8 cellular contexts compared by ENCODE assay signal in the genomic region with DNA sequence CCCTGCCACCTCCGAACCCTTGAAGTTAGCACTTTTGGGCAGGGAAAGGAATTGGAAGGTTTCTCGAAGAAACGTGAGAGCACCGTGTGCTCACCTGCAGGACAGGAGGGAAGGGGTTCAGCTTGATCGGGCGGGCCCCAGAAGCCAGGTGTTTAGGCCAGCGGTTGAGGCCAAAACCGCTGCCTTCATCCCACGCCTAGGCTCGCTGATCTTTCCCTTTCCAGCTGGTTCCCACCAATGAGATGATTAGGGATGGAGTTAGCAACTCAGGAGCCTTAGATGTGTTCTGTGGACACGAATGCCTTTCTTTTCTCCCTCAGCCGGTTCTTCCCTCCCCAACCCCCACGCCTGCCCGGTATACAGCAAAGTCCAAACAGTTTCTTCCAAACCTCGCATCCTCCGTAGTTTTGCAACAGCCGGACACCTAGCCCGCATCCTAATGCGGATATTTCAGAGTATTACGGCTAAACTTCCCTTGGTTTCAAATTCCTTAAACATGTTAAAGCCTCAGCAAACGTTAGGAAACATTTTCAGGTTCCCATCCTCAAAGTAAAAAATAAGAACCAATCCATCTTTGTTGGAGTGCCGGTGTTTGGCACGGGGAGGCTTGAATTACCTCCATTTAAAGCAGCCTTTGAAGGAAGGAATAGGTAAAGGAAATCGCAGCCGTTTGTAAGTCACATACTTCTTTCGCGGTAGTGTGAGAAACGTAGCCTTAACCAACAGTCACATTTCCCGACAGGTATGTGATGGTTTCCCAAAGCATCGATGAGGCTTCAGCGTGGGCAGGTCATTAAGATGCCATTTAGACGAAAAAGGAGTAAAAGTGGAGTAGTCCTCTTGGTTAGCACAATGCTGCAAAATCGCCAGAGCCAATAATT. TPM values are rescaled to one million over a fixed set of nuclear protein-coding genes. Genes with fewer than 3 reads are reported as not detected.
DNase-seq lines count a peak whose midpoint lies in the region; ATAC-seq and TF ChIP-seq lines count a peak whose summit lies in the region.

No MANE protein-coding gene starts in this region.

- peak overlapping the region; percentile 100 for H3K4me2 ChIP-seq in OCI-LY3 (ENCODE audit: low read length)

- H3K9me3 ChIP-seq in CD8-positive, alpha-beta memory T cell (ENCODE audit: low read length): no peaks in the 10 kb centered on the region
- H3K9me3 ChIP-seq in OCI-LY3 (ENCODE audit: insufficient read depth, low read length): no peaks in the 10 kb centered on the region

- no peaks in the 10 kb centered on the region for H4K20me1 ChIP-seq in OCI-LY3 (ENCODE audit: insufficient read depth, low read length)

- H3K4me3 ChIP-seq in CD8-positive, alpha-beta memory T cell (ENCODE audit: low read length): peak overlapping the region; percentile 74
- peak overlapping the region; percentile 80 for H3K4me3 ChIP-seq in H7 (ENCODE audit: insufficient read depth, low read depth, low read length)
- H3K4me3 ChIP-seq in OCI-LY3 (ENCODE audit: low read length): peak overlapping the region; percentile 98

- peaks cover 0 to 3% (median 0%) of the 10 kb centered on the region in 5 donors for H3K9me3 Mint-ChIP-seq in CD8-positive, alpha-beta memory T cell
- H3K9me3 Mint-ChIP-seq in MCF 10A (ENCODE audit: unreplicated experiment): no peaks in the 10 kb centered on the region

- peaks cover 0 to 3% of the 10 kb centered on the region in 2 donors for H3K27me3 Mint-ChIP-seq in CD8-positive, alpha-beta memory T cell
- no peaks in the 10 kb centered on the region for H3K27me3 Mint-ChIP-seq in MCF 10A (ENCODE audit: insufficient read depth, unreplicated experiment)

- peak overlapping the region; percentile 78 for H3K9ac ChIP-seq in OCI-LY3 (ENCODE audit: low read length)

- CTCF ChIA-PET in CD8-positive, alpha-beta memory T cell (lab: Charles Lee): interaction anchor here (0.8 to 21.0 kb wide), 15 partner anchors 12 to 210 kb away, joined by 3 to 403 read pairs (median 5); no protein-coding TSS in a partner anchor
- CTCF ChIA-PET in MCF 10A (lab: Yijun Ruan, JAX): interaction anchor here (0.6 to 7.5 kb wide), 9 partner anchors 10 to 283 kb away, joined by 3 to 93 read pairs (median 4); no protein-coding TSS in a partner anchor

- peaks cover 0 to 23% (median 5%) of the 10 kb centered on the region in 3 donors for H3K36me3 Mint-ChIP-seq in CD8-positive, alpha-beta memory T cell
- H3K36me3 Mint-ChIP-seq in MCF 10A (ENCODE audit: insufficient read depth, unreplicated experiment): no peaks in the 10 kb centered on the region

- TSS peak; percentile 32 for BruUV-seq in MCF 10A (replicated peaks; lab: Mats Ljungman, UMichigan)

- H3K4me1 ChIP-seq in CD8-positive, alpha-beta memory T cell (ENCODE audit: insufficient read depth, low read length): peaks cover 74% of the 10 kb centered on the region
- peaks cover 10% of the 10 kb centered on the region for H3K4me1 ChIP-seq in OCI-LY3 (ENCODE audit: low read length)

- H3K27ac Mint-ChIP-seq in CD8-positive, alpha-beta memory T cell: peak overlapping the region; percentile 79 to 96 (median 92)
- peak overlapping the region; percentile 57 for H3K27ac Mint-ChIP-seq in MCF 10A (ENCODE audit: low read depth, unreplicated experiment)

- H3K4me1 Mint-ChIP-seq in CD8-positive, alpha-beta memory T cell: peaks cover 70 to 84% (median 82%) of the 10 kb centered on the region in 3 donors
- H3K4me1 Mint-ChIP-seq in MCF 10A (ENCODE audit: insufficient read depth, unreplicated experiment): peaks cover 24% of the 10 kb centered on the region

- DNase-seq in CD8-positive, alpha-beta memory T cell: peak in 2 of 5 donors; percentile 6 to 33
- DNase-seq in H7: peak; percentile 49
- peak; percentile 49 for DNase-seq in MCF 10A (ENCODE audit: unreplicated experiment)
- peak; percentile 54 for DNase-seq in stimulated activated CD8-positive, alpha-beta memory T cell treated with anti-CD3 and anti-CD28 coated beads, Interleukin-4, amount 100 ng/mL, for 48 hours

- peak overlapping the region; percentile 77 for H2AFZ ChIP-seq in OCI-LY3 (ENCODE audit: low read depth, low read length)

- peak overlapping the region; percentile 85 for H3K27ac ChIP-seq in CD8-positive, alpha-beta memory T cell (ENCODE audit: low read depth, low read length)
- H3K27ac ChIP-seq in OCI-LY3 (ENCODE audit: low read length) (no peak overlapping the region), layer of hippocampus (ENCODE audit: low read depth, low read length) (peak overlapping the region; percentile 95)

- ATAC-seq in HG02938 (IDR thresholded peaks at IDR 0.05; ENCODE audit: unreplicated experiment): no peak
- no peak for ATAC-seq in GM21381 (IDR thresholded peaks at IDR 0.05; ENCODE audit: unreplicated experiment)

- H3K36me3 ChIP-seq in CD8-positive, alpha-beta memory T cell (ENCODE audit: insufficient read depth, low read length): no peaks in the 10 kb centered on the region
- no peaks in the 10 kb centered on the region for H3K36me3 ChIP-seq in H7 (replicated peaks; ENCODE audit: control insufficient read depth, insufficient read depth, low read length)
- H3K36me3 ChIP-seq in OCI-LY3 (replicated peaks; ENCODE audit: low read depth, low read length): no peaks in the 10 kb centered on the region

- POLR2A ChIA-PET in CD8-positive, alpha-beta memory T cell (lab: Charles Lee): interaction anchor here (0.6 to 6.7 kb wide), 12 partner anchors 10 to 129 kb away, joined by 3 to 90 read pairs (median 5); no protein-coding TSS in a partner anchor
- POLR2A ChIA-PET in MCF 10A (lab: Yijun Ruan, JAX): interaction anchor here (0.6 to 2.0 kb wide), 4 partner anchors 9 to 61 kb away, joined by 3 to 4 read pairs (median 3); no protein-coding TSS in a partner anchor

- intact Hi-C loops in MCF 10A (cut with micrococcal nuclease): loop anchor here (1.0 to 10.0 kb wide), 3 partner anchors 129 to 353 kb away; no protein-coding TSS in a partner anchor

- H3K27me3 ChIP-seq in CD8-positive, alpha-beta memory T cell (ENCODE audit: insufficient read depth, low read length, poor library complexity, severe bottlenecking): no peaks in the 10 kb centered on the region
- H3K27me3 ChIP-seq in H7 (ENCODE audit: control insufficient read depth, insufficient read depth, low read length): peaks cover 43% of the 10 kb centered on the region
- peaks cover 34% of the 10 kb centered on the region for H3K27me3 ChIP-seq in OCI-LY3 (ENCODE audit: low read depth, low read length)
- H3K27me3 ChIP-seq in layer of hippocampus (ENCODE audit: control insufficient read depth, insufficient read depth, low read length): no peaks in the 10 kb centered on the region

- TF ChIP-seq CTCF in OCI-LY3 (IDR thresholded peaks at IDR 0.05; ENCODE audit: low read depth, low read length) (no peak), MCF 10A (IDR thresholded peaks at IDR 0.05; ENCODE audit: unreplicated experiment) (no peak)

- H3K4me3 Mint-ChIP-seq in CD8-positive, alpha-beta memory T cell: peak overlapping the region; percentile 90 to 99 (median 96)
- H3K4me3 Mint-ChIP-seq in MCF 10A (ENCODE audit: unreplicated experiment): peak overlapping the region; percentile 85

- no peaks in the 10 kb centered on the region for H3K79me2 ChIP-seq in OCI-LY3 (ENCODE audit: low read length)

RNA-seq across cellular contexts. Expression of a gene that starts 1.1 kb away (rescaled TPM):
- 10 to 100 TPM; 61.4 to 63.5 TPM for total RNA-seq in CD8-positive, alpha-beta memory T cell
- polyA plus RNA-seq in CD8-positive, alpha-beta memory T cell: 19.7 TPM
- 1.2 and 1.3 TPM in 2 replicates for total RNA-seq in H7 (2014; rRNA removed; shearing (Covaris generic))
- total RNA-seq in MCF 10A (2022): 4.4 TPM in 2 replicates

Comparison
In these comparisons a context has a peak if more than half of its experiments do, and no peak if none do; other contexts are left out.
1. RNA of a gene that starts 1.1 kb away (total RNA-seq): 61.4 to 63.5 TPM in CD8-positive, alpha-beta memory T cell; 4.4 TPM in MCF 10A and 1.2 to 1.3 TPM in H7; every median in the first group is over 10 times any median in the second.
2. Peak in every context shown above with its lines, with median percentiles within 50 percentile points of each other: H3K4me3 ChIP-seq.